8 cellular contexts compared by ENCODE assay signal in the genomic region with DNA sequence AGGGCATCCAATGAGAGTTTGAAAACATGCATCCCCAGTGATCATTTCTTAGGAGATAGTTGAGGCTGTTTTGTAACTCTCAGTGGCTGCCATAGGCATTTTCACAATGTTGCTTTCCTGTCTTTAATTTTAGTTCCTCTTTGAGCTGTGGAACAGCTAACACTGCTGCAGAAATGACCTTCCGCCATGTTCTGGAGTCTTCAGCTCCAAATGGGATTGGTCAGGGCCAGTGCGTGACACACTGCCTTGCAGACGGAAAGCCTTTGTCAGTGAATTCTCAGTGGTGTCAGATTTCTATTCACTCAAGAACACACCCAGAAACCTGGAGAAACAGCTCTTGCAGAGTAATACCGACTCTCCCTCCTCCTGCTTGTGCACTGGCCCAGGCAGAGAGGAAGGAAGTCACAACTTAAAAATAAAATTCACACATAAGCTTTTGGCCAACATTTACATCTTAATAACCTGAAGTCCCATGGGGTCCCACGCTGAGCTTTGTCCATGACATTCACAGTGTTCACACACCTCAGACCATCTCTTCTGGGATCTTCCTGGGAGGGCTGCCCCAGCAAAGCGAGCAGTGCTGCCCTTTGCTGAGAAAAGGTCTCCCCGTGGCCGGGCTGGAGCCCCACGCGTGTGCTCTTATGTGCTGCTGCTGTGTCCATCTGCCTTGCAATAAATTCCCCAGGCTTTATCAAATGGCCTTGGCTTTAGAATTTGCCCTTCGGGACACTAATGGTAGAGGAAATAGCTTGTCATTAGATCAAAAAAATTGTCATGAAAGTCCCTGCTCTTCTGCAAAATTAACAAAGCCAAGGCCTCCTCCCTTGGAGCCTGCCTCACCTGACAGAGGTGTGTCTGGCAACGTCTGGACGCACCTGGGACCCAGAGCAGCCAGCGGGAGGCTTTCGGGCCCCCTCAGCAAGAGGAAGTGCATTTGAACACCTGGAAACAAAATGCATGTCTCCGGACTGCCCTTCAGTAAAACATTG.
DNase-seq lines count a peak whose midpoint lies in the region; ATAC-seq lines count a peak whose summit lies in the region.

No MANE protein-coding gene starts in this region.

- no peaks in the 10 kb centered on the region for H3K36me3 ChIP-seq in GM23248 (ENCODE audit: low read depth)

- peak overlapping the region; percentile 42 to 74 for H3K27ac Mint-ChIP-seq in natural killer cell treated with Interleukin-12 subunit alpha and Interleukin-12 subunit beta and Interleukin-15 and Interleukin-18, amount 100 ng/mL, for 72 hours

- ATAC-seq in HG03045 (IDR thresholded peaks at IDR 0.05; ENCODE audit: unreplicated experiment): peak; percentile 68
- peak; percentile 71 to 78 for ATAC-seq in natural killer cell treated with Interleukin-12 subunit alpha and Interleukin-12 subunit beta and Interleukin-15 and Interleukin-18, amount 100 ng/mL, for 72 hours

- H3K27ac ChIP-seq in epithelial cell of prostate (peak overlapping the region; percentile 84), GM23248 (no peak overlapping the region)

- no peaks in the 10 kb centered on the region for H4K20me1 ChIP-seq in GM23248 (ENCODE audit: insufficient read depth)

- H3K9me2 ChIP-seq in GM23248 (ENCODE audit: insufficient read depth): no peaks in the 10 kb centered on the region

- H3K27me3 ChIP-seq in GM23248 (replicated peaks; ENCODE audit: insufficient read depth): no peaks in the 10 kb centered on the region

- 76 to 80% methylated on average over 16 of the region's 16 CpGs for WGBS in GM23248 (ENCODE audit: low coverage in 1 of 2, low lambda C conversion rate in 2 of 2, missing lambda C conversion rate in 2 of 2), 2 experiments

- no peaks in the 10 kb centered on the region for H3K36me3 Mint-ChIP-seq in natural killer cell treated with Interleukin-12 subunit alpha and Interleukin-12 subunit beta and Interleukin-15 and Interleukin-18, amount 100 ng/mL, for 72 hours

- H3K4me2 ChIP-seq in GM23248 (ENCODE audit: unreplicated experiment): no peak overlapping the region

- H2AFZ ChIP-seq in GM23248: no peak overlapping the region

- no peaks in the 10 kb centered on the region for H3K79me2 ChIP-seq in GM23248 (ENCODE audit: insufficient read depth)

- H3K4me3 Mint-ChIP-seq in natural killer cell treated with Interleukin-12 subunit alpha and Interleukin-12 subunit beta and Interleukin-15 and Interleukin-18, amount 100 ng/mL, for 72 hours: peak overlapping the region; percentile 41

- in situ Hi-C loops in GM23248 (cut with MboI): no loop called here

- no peaks in the 10 kb centered on the region for H3F3A ChIP-seq in GM23248 (ENCODE audit: insufficient read depth)

- no peak overlapping the region for H3K9ac ChIP-seq in GM23248

- H3K4me3 ChIP-seq in GM23248: no peak overlapping the region

- H3K9me3 ChIP-seq in GM23248 (ENCODE audit: low read depth): no peaks in the 10 kb centered on the region

- DNase-seq in NK-92 treated with Interleukin-12 subunit alpha and Interleukin-12 subunit beta, amount 100 ng/mL, for 24 hours (lab: John Stamatoyannopoulos, UW): peak; percentile 20
- DNase-seq in NK-92 (lab: John Stamatoyannopoulos, UW; ENCODE audit: unreplicated experiment): no peak
- peak; percentile 57 for DNase-seq in NCI-H69 (lab: John Stamatoyannopoulos, UW)
- DNase-seq in epithelial cell of prostate (ENCODE audit: low read depth, low spot score): peak; percentile 94
- no peak for DNase-seq in natural killer cell treated with Interleukin-12 subunit alpha and Interleukin-12 subunit beta and Interleukin-15 and Interleukin-18, amount 100 ng/mL, for 72 hours (ENCODE audit: low spot score)
- no peak for DNase-seq in NCI-H2081 treated with DMSO at 0.1 percent for 48 hours (lab: John Stamatoyannopoulos, UW)
- DNase-seq in GM23248: no peak

- peaks cover 56 to 58% of the 10 kb centered on the region in 2 donors for H3K4me1 Mint-ChIP-seq in natural killer cell treated with Interleukin-12 subunit alpha and Interleukin-12 subunit beta and Interleukin-15 and Interleukin-18, amount 100 ng/mL, for 72 hours (ENCODE audit: low read depth in 2 of 2)

- no peaks in the 10 kb centered on the region for H3K4me1 ChIP-seq in GM23248 (ENCODE audit: insufficient read depth)

- no peaks in the 10 kb centered on the region for H3K27me3 Mint-ChIP-seq in natural killer cell treated with Interleukin-12 subunit alpha and Interleukin-12 subunit beta and Interleukin-15 and Interleukin-18, amount 100 ng/mL, for 72 hours

- no peaks in the 10 kb centered on the region for H3K9me3 Mint-ChIP-seq in natural killer cell treated with Interleukin-12 subunit alpha and Interleukin-12 subunit beta and Interleukin-15 and Interleukin-18, amount 100 ng/mL, for 72 hours

Comparison
In these comparisons a context has a peak if more than half of its experiments do, and no peak if none do; other contexts are left out.
1. DNase-seq: peak in NK-92 treated with Interleukin-12 subunit alpha and Interleukin-12 subunit beta, amount 100 ng/mL, for 24 hours (single experiment), NCI-H69 (single experiment) and epithelial cell of prostate (single experiment); none in NK-92 (single experiment), natural killer cell treated with Interleukin-12 subunit alpha and Interleukin-12 subunit beta and Interleukin-15 and Interleukin-18, amount 100 ng/mL, for 72 hours (single experiment), NCI-H2081 treated with DMSO at 0.1 percent for 48 hours (single experiment) and GM23248 (single experiment).